ENCODE assay signal across 20 cellular contexts in genomic region chr7:102220929-102221850, GRCh38.
DNase-seq lines count a peak whose midpoint lies in the region; ATAC-seq, FAIRE-seq and TF ChIP-seq lines count a peak whose summit lies in the region.
"Had no signal": no experiment of that assay in that cellular context is flagged by ENCODE, and none has a peak within 500 bp of the region (broad histone marks: within the 10 kb centered on the region; RNA-seq: fewer than 3 reads in every experiment).

No MANE protein-coding gene starts in this region.

- H2AFZ ChIP-seq in astrocyte (ENCODE audit: low read depth, low read length) = no peak overlapping the region

- intact Hi-C loops in heart right ventricle (cut with DNase I) = loop anchor here in 1 of 10 donors (10.0 kb wide), 1 partner anchor 226 kb away; no protein-coding TSS in a partner anchor

- WGBS in heart right ventricle, 2 donors = 72 to 75% methylated on average over 21 of the region's 21 CpGs

- H3K9ac ChIP-seq in astrocyte (ENCODE audit: low read length) = peak overlapping the region; percentile 58

- H3K27me3 Mint-ChIP-seq in astrocyte (ENCODE audit: low read depth, unreplicated experiment) = no peaks in the 10 kb centered on the region
- H3K27me3 Mint-ChIP-seq: CD4-positive, alpha-beta T cell; type B pancreatic cell had no signal

- peak overlapping the region; percentile 32 for H3K4me3 ChIP-seq in astrocyte (ENCODE audit: insufficient read depth, low read depth, low read length)
- H3K4me3 ChIP-seq in heart right ventricle = no peak overlapping the region
- H3K4me3 ChIP-seq: esophagus muscularis mucosa had no signal

- peak overlapping the region; percentile 80 for H3K4me2 ChIP-seq in astrocyte (ENCODE audit: low read length)

- H3K27ac Mint-ChIP-seq in astrocyte (ENCODE audit: unreplicated experiment) = peak overlapping the region; percentile 2
- H3K27ac Mint-ChIP-seq: CD4-positive, alpha-beta T cell; natural killer cell; type B pancreatic cell had no signal

- no peaks in the 10 kb centered on the region for H4K20me1 ChIP-seq in astrocyte (ENCODE audit: insufficient read depth, low read length)

- FAIRE-seq in HTR-8/SVneo (lab: Jason Lieb, UNC) = no peak
- no peak for FAIRE-seq in astrocyte (lab: Jason Lieb, UNC)

- no peak overlapping the region for H3K4me3 Mint-ChIP-seq in astrocyte (ENCODE audit: unreplicated experiment)
- H3K4me3 Mint-ChIP-seq: CD4-positive, alpha-beta T cell; natural killer cell; type B pancreatic cell had no signal

- H3K27ac ChIP-seq in astrocyte (ENCODE audit: low read depth, low read length) = peak overlapping the region; percentile 79
- peak overlapping the region; percentile 50 for H3K27ac ChIP-seq in foreskin keratinocyte
- H3K27ac ChIP-seq in heart right ventricle = no peak overlapping the region
- H3K27ac ChIP-seq: esophagus muscularis mucosa had no signal

- H3K4me1 ChIP-seq in astrocyte (ENCODE audit: insufficient read depth, low read length) (peaks cover 28% of the 10 kb centered on the region), foreskin keratinocyte (peaks cover 12% of the 10 kb centered on the region), heart right ventricle (no peaks in the 10 kb centered on the region)
- H3K4me1 ChIP-seq: esophagus muscularis mucosa had no signal

- peak; percentile 41 for DNase-seq in HTR-8/SVneo (ENCODE audit: insufficient read length, low spot score)
- peak; percentile 74 for DNase-seq in astrocyte (ENCODE audit: low read depth)
- DNase-seq in foreskin keratinocyte = peak; percentile 45 to 52
- peak; percentile 22 for DNase-seq in superior temporal gyrus (ENCODE audit: extremely low spot score)
- no peak for DNase-seq in heart right ventricle
- DNase-seq in NCI-H1092 treated with DMSO at 0.1 percent for 48 hours (lab: John Stamatoyannopoulos, UW) = no peak
- DNase-seq: activated CD4-positive, CD25-positive, alpha-beta regulatory T cell; activated CD8-positive, alpha-beta memory T cell treated with anti-CD3 and anti-CD28 coated beads, Interleukin-2, amount 50 U/mL, for 48 hours; activated naive CD4-positive, alpha-beta T cell treated with anti-CD3 and anti-CD28 coated beads, Interleukin-2, amount 50 U/mL, for 16 hours; CD4-positive, alpha-beta T cell; natural killer cell; NCI-H1436; NCI-H526; right cardiac atrium; stimulated activated CD4-positive, alpha-beta T cell treated with anti-CD3 and anti-CD28 coated beads, Interleukin-4, amount 100 ng/mL, for 1 hour; T-helper 1 cell had no signal

- TF ChIP-seq CTCF in astrocyte (IDR thresholded peaks at IDR 0.05; ENCODE audit: insufficient read depth, low read depth, low read length) = no peak
- no peak for TF ChIP-seq CTCF in foreskin keratinocyte (conservative IDR thresholded peaks at IDR 0.05)
- TF ChIP-seq CTCF in heart right ventricle (IDR thresholded peaks at IDR 0.05) = no peak

- H3K4me1 Mint-ChIP-seq in astrocyte (ENCODE audit: low read depth, unreplicated experiment) = peaks cover 6% of the 10 kb centered on the region

- H3K36me3 ChIP-seq in astrocyte (ENCODE audit: insufficient read depth, low read length) = no peaks in the 10 kb centered on the region
- H3K36me3 ChIP-seq in heart right ventricle = peaks cover 0 to 15% (median 0%) of the 10 kb centered on the region in 9 donors

- no peaks in the 10 kb centered on the region for H3K9me3 Mint-ChIP-seq in astrocyte (ENCODE audit: unreplicated experiment)
- H3K9me3 Mint-ChIP-seq: CD4-positive, alpha-beta T cell; natural killer cell; type B pancreatic cell had no signal

- no peaks in the 10 kb centered on the region for H3K9me3 ChIP-seq in astrocyte (ENCODE audit: insufficient read depth, low read depth, low read length)
- H3K9me3 ChIP-seq in heart right ventricle = no peaks in the 10 kb centered on the region
- H3K9me3 ChIP-seq: esophagus muscularis mucosa had no signal

- no peaks in the 10 kb centered on the region for H3K79me2 ChIP-seq in astrocyte (ENCODE audit: insufficient read depth, low read length)

- peak; percentile 58 for ATAC-seq in foreskin keratinocyte
- no peak for ATAC-seq in HG03521 (IDR thresholded peaks at IDR 0.05; ENCODE audit: unreplicated experiment)
- ATAC-seq in GM18909 (IDR thresholded peaks at IDR 0.05; ENCODE audit: poor library complexity, unreplicated experiment) = no peak
- ATAC-seq in heart right ventricle = no peak
- ATAC-seq: right cardiac atrium had no signal

- peaks cover 10% of the 10 kb centered on the region for H3K36me3 Mint-ChIP-seq in astrocyte (ENCODE audit: low read depth, unreplicated experiment)
- H3K36me3 Mint-ChIP-seq: natural killer cell had no signal

- H3K27me3 ChIP-seq in astrocyte (ENCODE audit: insufficient read depth, low read length) (no peaks in the 10 kb centered on the region), foreskin keratinocyte (no peaks in the 10 kb centered on the region), heart right ventricle (no peaks in the 10 kb centered on the region)
- H3K27me3 ChIP-seq: esophagus muscularis mucosa had no signal

Comparison
In these comparisons a context has a peak if more than half of its experiments do, and no peak if none do; other contexts are left out.
1. DNase-seq: peak in HTR-8/SVneo (single experiment), astrocyte (single experiment), foreskin keratinocyte (2 of 2) and superior temporal gyrus (single experiment); none in heart right ventricle (0 of 2) and NCI-H1092 treated with DMSO at 0.1 percent for 48 hours (single experiment).
2. H3K27ac ChIP-seq: peak in astrocyte (single experiment) and foreskin keratinocyte (single experiment); none in heart right ventricle (0 of 10).